6 cellular contexts compared by ENCODE assay signal in the genomic region with DNA sequence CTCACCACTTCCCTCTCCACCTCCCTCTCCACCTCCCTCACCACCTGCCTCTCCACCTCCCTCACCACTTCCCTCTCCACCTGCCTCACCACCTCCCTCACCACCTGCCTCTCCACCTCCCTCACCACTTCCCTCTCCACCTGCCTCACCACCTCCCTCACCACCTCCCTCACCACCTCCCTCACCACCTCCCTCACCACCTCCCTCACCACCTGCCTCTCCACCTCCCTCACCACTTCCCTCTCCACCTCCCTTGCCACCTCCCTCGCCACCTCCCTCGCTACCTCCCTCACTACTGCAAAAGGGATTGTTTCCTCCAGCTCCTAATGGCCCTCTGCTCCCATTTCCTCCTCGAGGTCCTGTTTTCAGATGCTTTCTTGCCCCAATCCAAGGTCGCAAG.
DNase-seq lines count a peak whose midpoint lies in the region; FAIRE-seq and TF ChIP-seq lines count a peak whose summit lies in the region.
"Not testable (repeated sequence)": the region's sequence is repeated elsewhere in the genome, so short reads cannot be mapped to it uniquely, and the experiment has no call there.

No MANE protein-coding gene starts in this region.

- not testable (repeated sequence) for H3K27ac Mint-ChIP-seq in CD14-positive monocyte
- H3K27ac Mint-ChIP-seq in nephron progenitor cell = peak overlapping the region; percentile 75

- not testable (repeated sequence) for H3K4me3 ChIP-seq in NB4 (ENCODE audit: low read depth, low read length); small intestine (ENCODE audit: low read depth in 1 of 2, low read length in 2 of 2)

- not testable (repeated sequence) for H3K36me3 ChIP-seq in small intestine (ENCODE audit: control insufficient read depth in 2 of 2, insufficient read depth in 2 of 2, low read length in 2 of 2)

- H3K9me3 ChIP-seq in small intestine (ENCODE audit: control insufficient read depth, low read depth) = not testable (repeated sequence)

- TF ChIP-seq CTCF in CD14-positive monocyte (IDR thresholded peaks at IDR 0.05); NB4 (IDR thresholded peaks at IDR 0.05; ENCODE audit: low read depth, low read length); nephron progenitor cell (IDR thresholded peaks at IDR 0.05): not testable (repeated sequence)

- not testable (repeated sequence) for H3K36me3 Mint-ChIP-seq in CD14-positive monocyte; nephron progenitor cell (ENCODE audit: low read depth)

- DNase-seq in CD14-positive monocyte (ENCODE audit: low spot score) = peak; percentile 54
- DNase-seq in DMS53 (lab: John Stamatoyannopoulos, UW) = peak; percentile 18
- DNase-seq in NB4 (ENCODE audit: low read depth) = peak; percentile 18
- DNase-seq in nephron progenitor cell, small intestine: not testable (repeated sequence)

- not testable (repeated sequence) for H3K4me1 ChIP-seq in small intestine (ENCODE audit: control insufficient read depth in 2 of 2, insufficient read depth in 1 of 2, low read depth in 1 of 2, low read length in 1 of 2)

- H3K9me3 Mint-ChIP-seq in CD14-positive monocyte, nephron progenitor cell: not testable (repeated sequence)

- FAIRE-seq in endometrium (lab: Jason Lieb, UNC) (peak; percentile 94), small intestine (lab: Jason Lieb, UNC) (peak; percentile 95)

- H3K27ac ChIP-seq in small intestine (ENCODE audit: low read depth in 1 of 2, low read length in 1 of 2) = not testable (repeated sequence)

- H3K27me3 ChIP-seq in small intestine (ENCODE audit: control insufficient read depth in 2 of 2, insufficient read depth in 2 of 2, low read length in 2 of 2) = not testable (repeated sequence)

- TF ChIP-seq POLR2A in NB4 (IDR thresholded peaks at IDR 0.05; ENCODE audit: extremely low read depth, insufficient read length) = not testable (repeated sequence)

- not testable (repeated sequence) for H3K4me1 Mint-ChIP-seq in CD14-positive monocyte
- H3K4me1 Mint-ChIP-seq in nephron progenitor cell = peaks cover 35% of the 10 kb centered on the region

- not testable (repeated sequence) for H3K27me3 Mint-ChIP-seq in CD14-positive monocyte (ENCODE audit: low read depth in 3 of 3); nephron progenitor cell (ENCODE audit: low read depth, poor library complexity)

- WGBS in small intestine, 3 donors = 51 to 70% (median 67%) methylated on average over 4 of the region's 4 CpGs

- H3K4me3 Mint-ChIP-seq in CD14-positive monocyte, nephron progenitor cell: not testable (repeated sequence)

- intact Hi-C loops in CD14-positive monocyte (cut with micrococcal nuclease) = not testable (repeated sequence)
